Comparison of ENCODE assay signal across 8 cellular contexts in genomic region chr6:19805146-19805515, GRCh38. TPM values are rescaled to one million over a fixed set of nuclear protein-coding genes. Genes with fewer than 3 reads are reported as not detected.
A peak's percentile ranks its signal among the peaks of the same experiment; 100 is the strongest.
DNase-seq lines count a peak whose midpoint lies in the region; ATAC-seq, FAIRE-seq and TF ChIP-seq lines count a peak whose summit lies in the region.

No MANE protein-coding gene starts in this region.

- no peaks in the 10 kb centered on the region for H3K36me3 ChIP-seq in CD4-positive, CD25-positive, alpha-beta regulatory T cell (ENCODE audit: control insufficient read depth, insufficient read depth, low read length)
- H3K36me3 ChIP-seq in H1 (ENCODE audit: control insufficient read depth in 2 of 4, insufficient read depth in 4 of 4, low read length in 3 of 4) = no peaks in the 10 kb centered on the region
- no peaks in the 10 kb centered on the region for H3K36me3 ChIP-seq in neuronal stem cell (replicated peaks in 1 of 2; ENCODE audit: control insufficient read depth in 2 of 2, insufficient read depth in 2 of 2, low read length in 2 of 2)

- peak overlapping the region; percentile 75 to 79 for H3K4me2 ChIP-seq in H1 (ENCODE audit: insufficient read depth in 1 of 2, low read depth in 2 of 2, low read length in 2 of 2)
- H3K4me2 ChIP-seq in neuronal stem cell (ENCODE audit: insufficient read depth, low read length, poor library complexity, severe bottlenecking) = peak overlapping the region; percentile 67

- peak overlapping the region; percentile 95; the same call in 1 of the 2 replicates for H2BK12ac ChIP-seq in H1 (ENCODE audit: low read depth, low read length)
- no peak overlapping the region for H2BK12ac ChIP-seq in neuronal stem cell (ENCODE audit: low read length)

- H2AK5ac ChIP-seq in H1 (ENCODE audit: low read depth, low read length) = no peak overlapping the region; the same call in 1 of the 2 replicates
- no peak overlapping the region for H2AK5ac ChIP-seq in neuronal stem cell (ENCODE audit: low read depth, low read length)

- H3K18ac ChIP-seq in H1 (ENCODE audit: extremely low read depth, low read length) = no peak overlapping the region; the same call in 1 of the 2 replicates
- peak overlapping the region; percentile 98 for H3K18ac ChIP-seq in neuronal stem cell (ENCODE audit: low read length)

- H2AFZ ChIP-seq in H1 (ENCODE audit: low read length) (no peak overlapping the region), neuronal stem cell (ENCODE audit: low read length) (peak overlapping the region; percentile 96)

- no peak overlapping the region for H2BK20ac ChIP-seq in H1 (ENCODE audit: low read length)

- CTCF ChIA-PET in H1 (lab: Charles Lee; ENCODE audit: partially characterized antibody) = interaction anchor here (0.9 to 1.0 kb wide), 2 partner anchors 141 to 253 kb away, joined by 3 read pairs; no protein-coding TSS in a partner anchor

- FAIRE-seq in H1 (lab: Jason Lieb, UNC) = no peak

- H3K79me1 ChIP-seq in H1 (ENCODE audit: low read depth, low read length) = no peaks in the 10 kb centered on the region
- H3K79me1 ChIP-seq in neuronal stem cell (ENCODE audit: low read depth, low read length) = no peaks in the 10 kb centered on the region

- no peak overlapping the region for H3K23ac ChIP-seq in H1 (ENCODE audit: insufficient read length)
- H3K23ac ChIP-seq in neuronal stem cell (ENCODE audit: low read depth, low read length, poor library complexity) = peak overlapping the region; percentile 62

- no peak overlapping the region for H2BK15ac ChIP-seq in H1 (ENCODE audit: low read length)
- H2BK15ac ChIP-seq in neuronal stem cell (ENCODE audit: low read length) = no peak overlapping the region

- no peaks in the 10 kb centered on the region for H3K36me3 Mint-ChIP-seq in CD4-positive, CD25-positive, alpha-beta regulatory T cell

- H3K23me2 ChIP-seq in H1 (ENCODE audit: low read depth, low read length) = peaks cover 5% of the 10 kb centered on the region; the same call in 1 of the 2 replicates

- TF ChIP-seq RAD21 in H1 (IDR thresholded peaks at IDR 0.05 in 1 of 2, conservative IDR thresholded peaks at IDR 0.05 in 1 of 2; ENCODE audit: low read depth in 2 of 2, low read length in 2 of 2) = no peak

- H3K4me1 Mint-ChIP-seq in CD4-positive, CD25-positive, alpha-beta regulatory T cell = peaks cover 0 to 22% (median 5%) of the 10 kb centered on the region in 4 donors

- H3K4ac ChIP-seq in H1 (replicated peaks; ENCODE audit: insufficient read length, low read depth, low read length) (no peak overlapping the region), neuronal stem cell (ENCODE audit: low read length) (no peak overlapping the region)

- POLR2A ChIA-PET in H1 (lab: Charles Lee; ENCODE audit: partially characterized antibody) = interaction anchor here (0.5 to 3.2 kb wide), 2 partner anchors 32 to 918 kb away, joined by 3 to 25 read pairs; partner anchors contain the start of gene ID4

- H4K91ac ChIP-seq in H1 (replicated peaks; ENCODE audit: insufficient read length, low read length) (peak overlapping the region; percentile 25), neuronal stem cell (ENCODE audit: low read depth, low read length, poor library complexity) (no peak overlapping the region)

- H3K27ac ChIP-seq in CD4-positive, CD25-positive, alpha-beta regulatory T cell (ENCODE audit: insufficient read depth, low read length, poor library complexity, severe bottlenecking) = no peak overlapping the region
- H3K27ac ChIP-seq in H1 (ENCODE audit: low read depth, low read length) (peak overlapping the region; percentile 72; the same call in 1 of the 2 replicates), neuronal stem cell (replicated peaks; ENCODE audit: low read length) (peak overlapping the region; percentile 60)

- H3K27me3 Mint-ChIP-seq in CD4-positive, CD25-positive, alpha-beta regulatory T cell = peaks cover 24% of the 10 kb centered on the region

- H2BK120ac ChIP-seq in H1 (replicated peaks; ENCODE audit: low read depth, low read length) = peak overlapping the region; percentile 50
- no peak overlapping the region for H2BK120ac ChIP-seq in neuronal stem cell (ENCODE audit: low read depth, low read length)

- TF ChIP-seq CTCF in H1 (IDR thresholded peaks at IDR 0.05; ENCODE audit: control extremely low read depth in 1 of 3, insufficient read depth in 1 of 3, low read depth in 1 of 3, low read length in 3 of 3) = no peak

- no peak overlapping the region for H3K27ac Mint-ChIP-seq in CD4-positive, CD25-positive, alpha-beta regulatory T cell

- no peak overlapping the region for H3K56ac ChIP-seq in H1 (replicated peaks; ENCODE audit: insufficient read length, low read depth, low read length)

- no peak for TF ChIP-seq POLR2A in H1 (IDR thresholded peaks at IDR 0.05; ENCODE audit: control extremely low read depth in 1 of 2, low read depth in 2 of 2, low read length in 2 of 2)

- H3K79me2 ChIP-seq in H1 (ENCODE audit: control insufficient read depth in 1 of 2, insufficient read depth in 2 of 2, low read length in 2 of 2) = no peaks in the 10 kb centered on the region

- H3K9ac ChIP-seq in H1 (replicated peaks in 1 of 4; ENCODE audit: extremely low read depth in 1 of 4, low read depth in 3 of 4, low read length in 3 of 4) = peak overlapping the region; percentile 34 to 72 (median 66); a peak in 5 of 7 replicates
- H3K9ac ChIP-seq in neuronal stem cell (ENCODE audit: low read depth, low read length, poor library complexity) = peak overlapping the region; percentile 86

- peaks cover 0 to 3% (median 0%) of the 10 kb centered on the region in 7 donors for H3K9me3 Mint-ChIP-seq in CD4-positive, CD25-positive, alpha-beta regulatory T cell

- H4K20me1 ChIP-seq in H1 (replicated peaks in 1 of 2; ENCODE audit: control insufficient read depth in 1 of 2, insufficient read depth in 2 of 2, low read length in 2 of 2) = no peaks in the 10 kb centered on the region

- H3K27me3 ChIP-seq in CD4-positive, CD25-positive, alpha-beta regulatory T cell (ENCODE audit: control insufficient read depth, insufficient read depth, low read length) = no peaks in the 10 kb centered on the region
- H3K27me3 ChIP-seq in H1 (replicated peaks in 1 of 4; ENCODE audit: control insufficient read depth in 3 of 4, extremely low read depth in 1 of 4, insufficient read depth in 3 of 4, low read length in 3 of 4) = no peaks in the 10 kb centered on the region; a peak in 1 of 7 replicates
- H3K27me3 ChIP-seq in neuronal stem cell (ENCODE audit: control insufficient read depth in 3 of 3, insufficient read depth in 3 of 3, low read depth in 1 of 3, low read length in 3 of 3) = no peaks in the 10 kb centered on the region

- no peak for ATAC-seq in CD4-positive, CD25-positive, alpha-beta regulatory T cell (ENCODE audit: low read depth in 2 of 2)
- ATAC-seq in GM19467 (IDR thresholded peaks at IDR 0.05; ENCODE audit: unreplicated experiment) = no peak

- peak overlapping the region; percentile 92; the same call in 1 of the 2 replicates for H4K8ac ChIP-seq in H1 (ENCODE audit: extremely low read depth, insufficient read depth, low read length)
- no peak overlapping the region for H4K8ac ChIP-seq in neuronal stem cell (ENCODE audit: low read depth, low read length)

- H3K4me3 Mint-ChIP-seq in CD4-positive, CD25-positive, alpha-beta regulatory T cell = peak overlapping the region in 3 of 4 donors; percentile 43 to 68 (median 55)

- H3K4me1 ChIP-seq in CD4-positive, CD25-positive, alpha-beta regulatory T cell (ENCODE audit: control insufficient read depth, insufficient read depth, low read length, poor library complexity, severe bottlenecking) = peaks cover 6% of the 10 kb centered on the region
- H3K4me1 ChIP-seq in H1 (replicated peaks in 1 of 4; ENCODE audit: control insufficient read depth in 3 of 4, insufficient read depth in 4 of 4, low read length in 3 of 4) (peaks cover 0 to 7% (median 3%) of the 10 kb centered on the region in 4 experiments; a peak in 4 of 7 replicates), neuronal stem cell (ENCODE audit: control insufficient read depth in 2 of 2, insufficient read depth in 1 of 2, low read depth in 1 of 2, low read length in 2 of 2) (peaks cover 5 to 7% of the 10 kb centered on the region in 2 donors)

- TF ChIP-seq EP300 in H1 (IDR thresholded peaks at IDR 0.05; ENCODE audit: borderline replicate concordance in 1 of 2, low read depth in 2 of 2, low read length in 2 of 2) = no peak

- 49% methylated on average over 5 of the region's 5 CpGs; no CpG with 5 or more reads in 1 of the 2 experiments for WGBS in H1 (ENCODE audit: extremely low coverage in 1 of 2, insufficient coverage in 1 of 2, insufficient read length in 1 of 2, insufficient replicate concordance in 2 of 2, low coverage in 1 of 2, low lambda C conversion rate in 2 of 2, missing lambda C conversion rate in 1 of 2), 2 experiments
- WGBS in neuronal stem cell (ENCODE audit: extremely low coverage in 2 of 2, insufficient read length in 2 of 2, insufficient replicate concordance in 1 of 2), 2 donors = no CpG with 5 or more reads among the region's 5 CpGs

- H3K14ac ChIP-seq in H1 (ENCODE audit: insufficient read length) = no peak overlapping the region
- H3K14ac ChIP-seq in neuronal stem cell (ENCODE audit: low read length) = no peak overlapping the region

- H3K9me3 ChIP-seq in CD4-positive, CD25-positive, alpha-beta regulatory T cell (ENCODE audit: control insufficient read depth in 2 of 2, low read length in 2 of 2) = no peaks in the 10 kb centered on the region
- H3K9me3 ChIP-seq in H1 (ENCODE audit: insufficient read depth in 2 of 2, low read depth in 1 of 2, low read length in 1 of 2) (peaks cover 0 to 7% of the 10 kb centered on the region in 2 experiments; a peak in 1 of 4 replicates), neuronal stem cell (replicated peaks in 1 of 2; ENCODE audit: control insufficient read depth in 2 of 2, insufficient read depth in 1 of 2, low read depth in 1 of 2, low read length in 2 of 2) (no peaks in the 10 kb centered on the region)

- no peak overlapping the region for H3K4me3 ChIP-seq in CD4-positive, CD25-positive, alpha-beta regulatory T cell (ENCODE audit: low read depth, low read length)
- H3K4me3 ChIP-seq in H1 (ENCODE audit: extremely low read depth in 1 of 4, insufficient read depth in 2 of 4, low read depth in 3 of 4, low read length in 4 of 4) (peak overlapping the region; percentile 30 to 72 (median 68)), neuronal stem cell (ENCODE audit: low read length in 2 of 2) (peak overlapping the region; percentile 53 to 84)

- no peak for DNase-seq in CD4-positive, CD25-positive, alpha-beta regulatory T cell
- DNase-seq in NCI-H748 treated with DMSO at 0.1 percent for 48 hours (lab: John Stamatoyannopoulos, UW) (peak; percentile 75), H1 (ENCODE audit: low read depth in 1 of 2, low spot score in 2 of 2) (no peak), neuronal stem cell (ENCODE audit: low spot score) (no peak), NCI-H2107 (lab: John Stamatoyannopoulos, UW) (no peak), NCI-H2081 (lab: John Stamatoyannopoulos, UW) (no peak), iPS-NIHi7 (ENCODE audit: extremely low spot score) (no peak)

- peak overlapping the region; percentile 57 for H4K5ac ChIP-seq in H1 (ENCODE audit: insufficient read length, low read depth, low read length)

- no peak overlapping the region for H2BK5ac ChIP-seq in H1 (ENCODE audit: low read depth, low read length)
- H2BK5ac ChIP-seq in neuronal stem cell (ENCODE audit: low read length) = peak overlapping the region; percentile 83

RNA-seq across cellular contexts. Expression of gene ID4, which starts 32.0 kb away (rescaled TPM):
- total RNA-seq in CD4-positive, CD25-positive, alpha-beta regulatory T cell = not detected
- not detected for polyA plus RNA-seq in CD4-positive, CD25-positive, alpha-beta regulatory T cell
- 8.3 and 8.8 TPM in 2 replicates for total RNA-seq in H1 (2021; fragmentation: NEBNext Ultra II Directional; extraction: Animal tissue kit (Norgen Biotek cat#: 25700))
- polyA plus RNA-seq in H1 (2011; rRNA removed) = 2.0 and 4.4 TPM in 2 replicates
- 8.1 TPM for polyA plus RNA-seq in H1 (2011; cell fraction: cytosol; rRNA removed)
- 5.3 TPM for polyA plus RNA-seq in H1 (2011; cell fraction: nucleus; rRNA removed)
- polyA plus RNA-seq in H1 (2012, experiment 1 of 2) = 2.2 to 4.8 TPM (median 3.7 TPM) in 4 replicates
- 2.5 TPM for polyA plus RNA-seq in H1 (2012, experiment 2 of 2)
- 3.1 TPM for polyA plus RNA-seq in H1 (2013, experiment 1 of 2)
- polyA plus RNA-seq in H1 (2013, experiment 2 of 2) = 2.8 TPM
- 0.88 and 1.5 TPM in 2 replicates for polyA minus RNA-seq in H1 (2011; rRNA and poly(A)+ RNA removed)
- 10.7 TPM for polyA minus RNA-seq in H1 (2011; cell fraction: cytosol; rRNA and poly(A)+ RNA removed)
- 14.5 TPM for polyA minus RNA-seq in H1 (2011; cell fraction: nucleus; rRNA and poly(A)+ RNA removed)
- 29.8 TPM for polyA plus RNA-seq in neuronal stem cell (2013, experiment 1 of 2)
- 29.5 TPM for polyA plus RNA-seq in neuronal stem cell (2013, experiment 2 of 2)
